18 cellular contexts compared by ENCODE assay signal in genomic region chr22:27613099-27614089, GRCh38.
DNase-seq lines count a peak whose midpoint lies in the region; ATAC-seq, FAIRE-seq and TF ChIP-seq lines count a peak whose summit lies in the region.
"Had no signal": no experiment of that assay in that cellular context is flagged by ENCODE, and none has a peak within 500 bp of the region (broad histone marks: within the 10 kb centered on the region; RNA-seq: fewer than 3 reads in every experiment).

No MANE protein-coding gene starts in this region.

- H3K4me1 ChIP-seq in ES-I3 (ENCODE audit: insufficient read depth, low read length) (peaks cover 24% of the 10 kb centered on the region), astrocyte (ENCODE audit: insufficient read depth, low read length) (no peaks in the 10 kb centered on the region), mesenchymal stem cell (ENCODE audit: control insufficient read depth, insufficient read depth, low read depth, low read length) (peaks cover 13% of the 10 kb centered on the region), suprapubic skin (peaks cover 8% of the 10 kb centered on the region), prostate gland (replicated peaks) (no peaks in the 10 kb centered on the region)
- H3K4me1 ChIP-seq: foreskin keratinocyte had no signal

- H2BK15ac ChIP-seq in mesenchymal stem cell (ENCODE audit: low read depth, poor library complexity, severe bottlenecking), result no peak overlapping the region

- H3K79me2 ChIP-seq in astrocyte (ENCODE audit: insufficient read depth, low read length), result no peaks in the 10 kb centered on the region

- TF ChIP-seq CTCF in astrocyte (IDR thresholded peaks at IDR 0.05; ENCODE audit: insufficient read depth, low read depth, low read length) (no peak), suprapubic skin (IDR thresholded peaks at IDR 0.05) (no peak), prostate gland (IDR thresholded peaks at IDR 0.05) (no peak)

- H2BK120ac ChIP-seq in mesenchymal stem cell (ENCODE audit: low read depth, low read length), result no peak overlapping the region

- peaks cover under 1% of the 10 kb centered on the region for H3K36me3 Mint-ChIP-seq in astrocyte (ENCODE audit: low read depth, unreplicated experiment)
- H3K36me3 Mint-ChIP-seq in activated T-helper 17 cell treated with anti-CD3 and anti-CD28 coated beads, Interleukin-2, amount 50 U/mL, for 72 hours (ENCODE audit: low read depth), result no peaks in the 10 kb centered on the region
- H3K36me3 Mint-ChIP-seq in stimulated activated effector memory CD8-positive, alpha-beta T cell treated with anti-CD3 and anti-CD28 coated beads, Interleukin-12 subunit alpha, Interleukin-12 subunit beta, amount 100 ng/mL, for 72 hours, result no peaks in the 10 kb centered on the region
- H3K36me3 Mint-ChIP-seq: CD8-positive, alpha-beta T cell had no signal

- peak overlapping the region; percentile 28 for H3K4me3 ChIP-seq in astrocyte (ENCODE audit: insufficient read depth, low read depth, low read length)
- H3K4me3 ChIP-seq in mesenchymal stem cell (ENCODE audit: insufficient read depth in 1 of 2, low read depth in 1 of 2, low read length in 2 of 2), result peak overlapping the region in 1 of 2 experiments; percentile 49
- peak overlapping the region; percentile 33 for H3K4me3 ChIP-seq in suprapubic skin
- H3K4me3 ChIP-seq in prostate gland, result no peak overlapping the region

- H3K36me3 ChIP-seq in ES-I3 (ENCODE audit: insufficient read depth, low read length), result no peaks in the 10 kb centered on the region
- H3K36me3 ChIP-seq in astrocyte (ENCODE audit: insufficient read depth, low read length), result no peaks in the 10 kb centered on the region
- no peaks in the 10 kb centered on the region for H3K36me3 ChIP-seq in mesenchymal stem cell (ENCODE audit: control insufficient read depth in 1 of 2, insufficient read depth in 2 of 2, low read depth in 1 of 2, low read length in 2 of 2)
- H3K36me3 ChIP-seq in suprapubic skin, result no peaks in the 10 kb centered on the region
- no peaks in the 10 kb centered on the region for H3K36me3 ChIP-seq in prostate gland

- peaks cover 6% of the 10 kb centered on the region for H3K4me1 Mint-ChIP-seq in astrocyte (ENCODE audit: low read depth, unreplicated experiment)
- no peaks in the 10 kb centered on the region for H3K4me1 Mint-ChIP-seq in activated T-helper 17 cell treated with anti-CD3 and anti-CD28 coated beads, Interleukin-2, amount 50 U/mL, for 72 hours
- no peaks in the 10 kb centered on the region for H3K4me1 Mint-ChIP-seq in stimulated activated effector memory CD8-positive, alpha-beta T cell treated with anti-CD3 and anti-CD28 coated beads, Interleukin-12 subunit alpha, Interleukin-12 subunit beta, amount 100 ng/mL, for 72 hours

- no peak overlapping the region for H2AK5ac ChIP-seq in mesenchymal stem cell (ENCODE audit: low read length, severe bottlenecking)

- no peak overlapping the region for H3K27ac Mint-ChIP-seq in astrocyte (ENCODE audit: unreplicated experiment)
- no peak overlapping the region for H3K27ac Mint-ChIP-seq in activated T-helper 17 cell treated with anti-CD3 and anti-CD28 coated beads, Interleukin-2, amount 50 U/mL, for 72 hours
- no peak overlapping the region for H3K27ac Mint-ChIP-seq in stimulated activated effector memory CD8-positive, alpha-beta T cell treated with anti-CD3 and anti-CD28 coated beads, Interleukin-12 subunit alpha, Interleukin-12 subunit beta, amount 100 ng/mL, for 72 hours
- H3K27ac Mint-ChIP-seq: CD8-positive, alpha-beta T cell; T-helper 17 cell had no signal

- no peak overlapping the region for H4K91ac ChIP-seq in mesenchymal stem cell (ENCODE audit: low read length)

- intact Hi-C loops in prostate gland (cut with DNase I), result no loop called here

- no peak overlapping the region for H3K18ac ChIP-seq in mesenchymal stem cell (ENCODE audit: low read depth in 1 of 2, low read length in 2 of 2)

- FAIRE-seq in astrocyte (lab: Jason Lieb, UNC), result no peak

- H3K9ac ChIP-seq in ES-I3 (ENCODE audit: low read depth, low read length), result peak overlapping the region; percentile 29; the same call in 1 of the 2 replicates
- H3K9ac ChIP-seq in astrocyte (ENCODE audit: low read length), result peak overlapping the region; percentile 10
- peak overlapping the region; percentile 11 for H3K9ac ChIP-seq in mesenchymal stem cell (ENCODE audit: low read length)

- no peaks in the 10 kb centered on the region for H3K79me1 ChIP-seq in mesenchymal stem cell (replicated peaks; ENCODE audit: low read length, poor library complexity, severe bottlenecking)

- peak overlapping the region; percentile 56 for H2AFZ ChIP-seq in astrocyte (ENCODE audit: low read depth, low read length)
- no peak overlapping the region for H2AFZ ChIP-seq in mesenchymal stem cell (ENCODE audit: low read depth, low read length)

- H3K23ac ChIP-seq in mesenchymal stem cell (ENCODE audit: low read length in 2 of 2), result no peak overlapping the region

- H3K9me3 Mint-ChIP-seq in astrocyte (ENCODE audit: unreplicated experiment), result no peaks in the 10 kb centered on the region
- no peaks in the 10 kb centered on the region for H3K9me3 Mint-ChIP-seq in activated T-helper 17 cell treated with anti-CD3 and anti-CD28 coated beads, Interleukin-2, amount 50 U/mL, for 72 hours
- no peaks in the 10 kb centered on the region for H3K9me3 Mint-ChIP-seq in stimulated activated effector memory CD8-positive, alpha-beta T cell treated with anti-CD3 and anti-CD28 coated beads, Interleukin-12 subunit alpha, Interleukin-12 subunit beta, amount 100 ng/mL, for 72 hours
- H3K9me3 Mint-ChIP-seq: CD8-positive, alpha-beta T cell had no signal

- no peak overlapping the region for H2BK5ac ChIP-seq in mesenchymal stem cell (ENCODE audit: low read depth, low read length, poor library complexity, severe bottlenecking)

- no peak for TF ChIP-seq POLR2A in suprapubic skin (IDR thresholded peaks at IDR 0.05)
- no peak for TF ChIP-seq POLR2A in prostate gland (IDR thresholded peaks at IDR 0.05)

- H3K27ac ChIP-seq in astrocyte (ENCODE audit: low read depth, low read length) (no peak overlapping the region), mesenchymal stem cell (ENCODE audit: low read length, poor library complexity, severe bottlenecking) (no peak overlapping the region), suprapubic skin (no peak overlapping the region), prostate gland (no peak overlapping the region)
- H3K27ac ChIP-seq: foreskin keratinocyte had no signal

- TF ChIP-seq EP300 in suprapubic skin (IDR thresholded peaks at IDR 0.05), result no peak

- H3K4me2 ChIP-seq in astrocyte (ENCODE audit: low read length), result peak overlapping the region; percentile 83
- H3K4me2 ChIP-seq in mesenchymal stem cell (ENCODE audit: low read length, poor library complexity, severe bottlenecking), result no peak overlapping the region

- no peak overlapping the region for H4K8ac ChIP-seq in mesenchymal stem cell (ENCODE audit: low read length)

- no peak overlapping the region for H3K14ac ChIP-seq in mesenchymal stem cell (ENCODE audit: low read length in 2 of 2)

- no peak overlapping the region for H2BK12ac ChIP-seq in mesenchymal stem cell (ENCODE audit: low read length in 2 of 2)

- DNase-seq in astrocyte (ENCODE audit: low read depth) (no peak), mesenchymal stem cell (no peak), suprapubic skin (ENCODE audit: low spot score in 2 of 2) (no peak), prostate gland (ENCODE audit: low spot score) (no peak)
- DNase-seq in stimulated activated effector memory CD8-positive, alpha-beta T cell treated with anti-CD3 and anti-CD28 coated beads, Interleukin-12 subunit alpha, Interleukin-12 subunit beta, amount 100 ng/mL, for 72 hours (ENCODE audit: low spot score in 2 of 2), result no peak
- DNase-seq: activated gamma-delta T cell treated with Interleukin-2 at 50 U/mL for 16 hours; CD8-positive, alpha-beta T cell; dermis blood vessel endothelial cell; DMS79; foreskin keratinocyte; KBM-7; NCI-H1930; NCI-H226; OCI-M1; stimulated activated CD8-positive, alpha-beta memory T cell treated with anti-CD3 and anti-CD28 coated beads, Interleukin-4, amount 100 ng/mL, for 48 hours; T-helper 17 cell had no signal

- H3K27me3 ChIP-seq in astrocyte (ENCODE audit: insufficient read depth, low read length) (peaks cover 15% of the 10 kb centered on the region), mesenchymal stem cell (ENCODE audit: control insufficient read depth in 1 of 2, insufficient read depth in 1 of 2, low read length in 2 of 2) (peaks cover 0 to 61% of the 10 kb centered on the region in 2 experiments), suprapubic skin (peaks cover 41% of the 10 kb centered on the region), prostate gland (replicated peaks; ENCODE audit: insufficient read depth) (no peaks in the 10 kb centered on the region)

- no peaks in the 10 kb centered on the region for H4K20me1 ChIP-seq in astrocyte (ENCODE audit: insufficient read depth, low read length)

- H3K9me3 ChIP-seq in ES-I3 (ENCODE audit: control insufficient read depth, insufficient read depth, low read length) (no peaks in the 10 kb centered on the region), astrocyte (ENCODE audit: insufficient read depth, low read depth, low read length) (no peaks in the 10 kb centered on the region), mesenchymal stem cell (ENCODE audit: control insufficient read depth, low read length) (no peaks in the 10 kb centered on the region), suprapubic skin (no peaks in the 10 kb centered on the region), prostate gland (no peaks in the 10 kb centered on the region)

- 68% methylated on average over 21 of the region's 21 CpGs for whole genome bisulfite sequencing in mesenchymal stem cell
- WGBS in suprapubic skin, result 53% methylated on average over 16 of the region's 21 CpGs
- 31% methylated on average over 17 of the region's 21 CpGs for WGBS in prostate gland

- H3K4me3 Mint-ChIP-seq in astrocyte (ENCODE audit: unreplicated experiment), result no peak overlapping the region
- H3K4me3 Mint-ChIP-seq in activated T-helper 17 cell treated with anti-CD3 and anti-CD28 coated beads, Interleukin-2, amount 50 U/mL, for 72 hours, result no peak overlapping the region
- H3K4me3 Mint-ChIP-seq in stimulated activated effector memory CD8-positive, alpha-beta T cell treated with anti-CD3 and anti-CD28 coated beads, Interleukin-12 subunit alpha, Interleukin-12 subunit beta, amount 100 ng/mL, for 72 hours, result no peak overlapping the region
- H3K4me3 Mint-ChIP-seq: CD8-positive, alpha-beta T cell; T-helper 17 cell had no signal

- ATAC-seq in activated T-helper 17 cell treated with anti-CD3 and anti-CD28 coated beads, Interleukin-2, amount 50 U/mL, for 72 hours (replicated peaks), result no peak
- ATAC-seq in stimulated activated effector memory CD8-positive, alpha-beta T cell treated with anti-CD3 and anti-CD28 coated beads, Interleukin-12 subunit alpha, Interleukin-12 subunit beta, amount 100 ng/mL, for 72 hours, result no peak
- ATAC-seq: CD8-positive, alpha-beta T cell; foreskin keratinocyte; T-helper 17 cell had no signal

- peaks cover 26% of the 10 kb centered on the region for H3K27me3 Mint-ChIP-seq in astrocyte (ENCODE audit: low read depth, unreplicated experiment)
- peaks cover 29% of the 10 kb centered on the region for H3K27me3 Mint-ChIP-seq in activated T-helper 17 cell treated with anti-CD3 and anti-CD28 coated beads, Interleukin-2, amount 50 U/mL, for 72 hours

- H3K4ac ChIP-seq in mesenchymal stem cell (ENCODE audit: low read depth in 1 of 2, low read length in 2 of 2), result no peak overlapping the region

Comparison
In these comparisons a context has a peak if more than half of its experiments do, and no peak if none do; other contexts are left out.
1. H3K4me3 ChIP-seq: peak in astrocyte (single experiment) and suprapubic skin (single experiment); none in prostate gland (0 of 2).
2. Peak in every context shown above with its lines, with median percentiles within 50 percentile points of each other: H3K9ac ChIP-seq.